Comparison of ENCODE assay signal across 8 cellular contexts in genomic region chr1:28582248-28582615, GRCh38.
A peak's percentile ranks its signal among the peaks of the same experiment; 100 is the strongest.
DNase-seq lines count a peak whose midpoint lies in the region; ATAC-seq and TF ChIP-seq lines count a peak whose summit lies in the region.

No MANE protein-coding gene starts in this region.

- no peaks in the 10 kb centered on the region; the same call in 1 of the 2 replicates for H3K27me3 ChIP-seq in HUES6 (ENCODE audit: control insufficient read depth, insufficient read depth, low read length)

- H3K4me3 ChIP-seq in HUES6 (ENCODE audit: low read depth, low read length): peak overlapping the region; percentile 84
- H3K4me3 ChIP-seq in iPS-11a (ENCODE audit: low read depth, low read length): peak overlapping the region; percentile 93

- H3K4me3 Mint-ChIP-seq in activated naive CD8-positive, alpha-beta T cell treated with anti-CD3 and anti-CD28 coated beads, Interleukin-2, amount 50 U/mL, for 24 hours: peak overlapping the region; percentile 96
- peak overlapping the region; percentile 95 to 98 for H3K4me3 Mint-ChIP-seq in stimulated activated naive B cell treated with anti-CD40 and anti-IgM and Interleukin-4, amounts not matched to agents 10 μg/mL and 1 μg/mL and 100 μg/mL, for 72 hours

- H3K9me3 Mint-ChIP-seq in activated naive CD8-positive, alpha-beta T cell treated with anti-CD3 and anti-CD28 coated beads, Interleukin-2, amount 50 U/mL, for 24 hours: no peaks in the 10 kb centered on the region
- H3K9me3 Mint-ChIP-seq in stimulated activated naive B cell treated with anti-CD40 and anti-IgM and Interleukin-4, amounts not matched to agents 10 μg/mL and 1 μg/mL and 100 μg/mL, for 72 hours: no peaks in the 10 kb centered on the region

- peaks cover 30% of the 10 kb centered on the region for H3K4me1 Mint-ChIP-seq in activated naive CD8-positive, alpha-beta T cell treated with anti-CD3 and anti-CD28 coated beads, Interleukin-2, amount 50 U/mL, for 24 hours
- peaks cover 38 to 63% of the 10 kb centered on the region in 2 donors for H3K4me1 Mint-ChIP-seq in stimulated activated naive B cell treated with anti-CD40 and anti-IgM and Interleukin-4, amounts not matched to agents 10 μg/mL and 1 μg/mL and 100 μg/mL, for 72 hours

- H3K27me3 Mint-ChIP-seq in activated naive CD8-positive, alpha-beta T cell treated with anti-CD3 and anti-CD28 coated beads, Interleukin-2, amount 50 U/mL, for 24 hours: peaks cover 2% of the 10 kb centered on the region
- H3K27me3 Mint-ChIP-seq in stimulated activated naive B cell treated with anti-CD40 and anti-IgM and Interleukin-4, amounts not matched to agents 10 μg/mL and 1 μg/mL and 100 μg/mL, for 72 hours: no peaks in the 10 kb centered on the region

- 0 out of 2 replicates have a peak, but pooled peaks cover 4% of the 10 kb centered on the region for H3K4me1 ChIP-seq in HUES6 (ENCODE audit: control insufficient read depth, insufficient read depth, low read length)

- peak; percentile 55 for DNase-seq in COLO668 (lab: John Stamatoyannopoulos, UW; ENCODE audit: unreplicated experiment)
- no peak for DNase-seq in activated naive CD8-positive, alpha-beta T cell treated with anti-CD3 and anti-CD28 coated beads, Interleukin-2, amount 50 U/mL, for 24 hours
- no peak for DNase-seq in stimulated activated naive B cell treated with anti-CD40 and anti-IgM and Interleukin-4, amounts not matched to agents 10 μg/mL and 1 μg/mL and 100 μg/mL, for 72 hours
- DNase-seq in SHP77 treated with DMSO at 0.1 percent for 48 hours (lab: John Stamatoyannopoulos, UW): no peak

- H3K9ac ChIP-seq in HUES6 (ENCODE audit: low read length): peak overlapping the region; percentile 84

- H3K36me3 ChIP-seq in HUES6 (ENCODE audit: control insufficient read depth, insufficient read depth, low read length): peaks cover 40% of the 10 kb centered on the region

- H3K27ac Mint-ChIP-seq in activated naive CD8-positive, alpha-beta T cell treated with anti-CD3 and anti-CD28 coated beads, Interleukin-2, amount 50 U/mL, for 24 hours: peak overlapping the region; percentile 96
- H3K27ac Mint-ChIP-seq in stimulated activated naive B cell treated with anti-CD40 and anti-IgM and Interleukin-4, amounts not matched to agents 10 μg/mL and 1 μg/mL and 100 μg/mL, for 72 hours: peak overlapping the region; percentile 97

- H3K36me3 Mint-ChIP-seq in activated naive CD8-positive, alpha-beta T cell treated with anti-CD3 and anti-CD28 coated beads, Interleukin-2, amount 50 U/mL, for 24 hours (ENCODE audit: low read depth): peaks cover 47% of the 10 kb centered on the region
- peaks cover 38 to 44% of the 10 kb centered on the region in 2 donors for H3K36me3 Mint-ChIP-seq in stimulated activated naive B cell treated with anti-CD40 and anti-IgM and Interleukin-4, amounts not matched to agents 10 μg/mL and 1 μg/mL and 100 μg/mL, for 72 hours

- peak overlapping the region; percentile 12; the same call in 1 of the 2 replicates for H3K27ac ChIP-seq in HUES6 (ENCODE audit: low read depth, low read length)

- ATAC-seq in activated naive CD8-positive, alpha-beta T cell treated with anti-CD3 and anti-CD28 coated beads, Interleukin-2, amount 50 U/mL, for 24 hours: no peak
- ATAC-seq in stimulated activated naive B cell treated with anti-CD40 and anti-IgM and Interleukin-4, amounts not matched to agents 10 μg/mL and 1 μg/mL and 100 μg/mL, for 72 hours (replicated peaks): peak; percentile 2 to 3
- ATAC-seq in GM18505 (IDR thresholded peaks at IDR 0.05; ENCODE audit: unreplicated experiment): no peak
- ATAC-seq in HG02798 (IDR thresholded peaks at IDR 0.05; ENCODE audit: poor library complexity, unreplicated experiment): no peak

- no peak for TF ChIP-seq POLR2A in GM18505 (IDR thresholded peaks at IDR 0.05; ENCODE audit: borderline replicate concordance, extremely low read depth, insufficient read depth, insufficient read length)

- H3K9me3 ChIP-seq in HUES6 (ENCODE audit: control insufficient read depth, insufficient read depth, low read depth, low read length): no peaks in the 10 kb centered on the region

Comparison
In these comparisons a context has a peak if more than half of its experiments do, and no peak if none do; other contexts are left out.
1. ATAC-seq: peak in stimulated activated naive B cell treated with anti-CD40 and anti-IgM and Interleukin-4, amounts not matched to agents 10 μg/mL and 1 μg/mL and 100 μg/mL, for 72 hours (2 of 2); none in activated naive CD8-positive, alpha-beta T cell treated with anti-CD3 and anti-CD28 coated beads, Interleukin-2, amount 50 U/mL, for 24 hours (single experiment), GM18505 (single experiment) and HG02798 (single experiment).